Comparison of ENCODE assay signal across 8 cellular contexts in the genomic region with DNA sequence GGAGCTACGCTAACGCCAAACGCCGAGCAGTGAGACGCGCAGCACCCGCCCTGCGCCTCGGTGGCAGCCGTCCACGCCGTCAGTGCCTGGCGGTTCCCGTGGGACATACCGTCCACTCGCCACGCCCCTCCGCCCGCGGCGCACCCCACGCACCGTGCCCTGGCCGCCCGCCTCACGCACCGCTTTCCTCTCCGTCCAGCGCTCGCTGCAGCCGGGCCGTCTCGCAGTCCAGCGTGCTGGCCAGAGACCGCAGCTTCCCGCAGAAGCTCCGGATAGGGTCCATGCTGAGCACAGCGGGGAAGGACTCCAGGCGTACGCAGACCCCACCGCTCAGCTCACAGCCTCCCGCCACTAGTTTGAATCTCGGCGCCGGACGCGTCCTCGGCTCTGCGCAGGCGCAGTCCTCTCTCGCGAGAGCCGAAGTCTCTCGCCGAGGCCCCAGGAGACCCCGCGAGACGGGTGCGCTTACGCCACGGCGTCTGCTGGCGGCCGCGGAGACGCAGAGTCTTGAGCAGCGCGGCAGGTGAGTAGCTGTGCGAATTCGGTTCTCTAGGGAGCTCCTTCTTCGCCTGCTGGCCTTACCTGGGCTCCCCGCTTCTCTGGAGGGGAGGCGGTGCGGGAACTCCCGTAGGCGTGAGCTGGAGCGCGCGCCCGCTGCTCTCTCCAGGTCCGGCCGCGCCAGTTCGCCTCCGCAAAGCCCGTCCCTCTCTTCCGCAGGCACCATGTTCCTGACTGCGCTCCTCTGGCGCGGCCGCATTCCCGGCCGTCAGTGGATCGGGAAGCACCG. TPM values are rescaled to one million over a fixed set of nuclear protein-coding genes. Genes with fewer than 3 reads are reported as not detected.
A peak's percentile ranks its signal among the peaks of the same experiment; 100 is the strongest.
DNase-seq lines count a peak whose midpoint lies in the region; ATAC-seq, FAIRE-seq and TF ChIP-seq lines count a peak whose summit lies in the region.

Gene MRPL57 (plus strand): TSS at position 464 of the 787 bp plus-strand sequence. CDS start 259 bp downstream, at position 723.
Gene SKA3 (minus strand): TSS at position 358 of the 787 bp plus-strand sequence. CDS start 75 bp downstream, at position 283.

- ATAC-seq in GM19025 (IDR thresholded peaks at IDR 0.05; ENCODE audit: low read depth, unreplicated experiment) (peak; percentile 91), HG03342 (IDR thresholded peaks at IDR 0.05; ENCODE audit: unreplicated experiment) (peak; percentile 86)

- H3K9ac ChIP-seq in kidney (ENCODE audit: low read length in 2 of 2), result peak within 1 kb of the TSS; percentile 76 to 92

- DNase-seq in AG20443 (ENCODE audit: low spot score), result peak; percentile 99
- peak; percentile 86 to 97 for DNase-seq in NCI-H446 (lab: John Stamatoyannopoulos, UW)
- DNase-seq in activated CD4-positive, CD25-positive, alpha-beta regulatory T cell treated with anti-CD3 and anti-CD28 coated beads, Interleukin-2, amount 50 U/mL, for 72 hours, result peak; percentile 95
- DNase-seq in cerebellar nuclear complex (lab: John Stamatoyannopoulos, UW), result peak; percentile 2 to 70
- DNase-seq in kidney, result peak; percentile 97
- peak; percentile 94 for DNase-seq in stimulated activated CD4-positive, alpha-beta T cell treated with anti-CD3 and anti-CD28 coated beads, Interleukin-15, amount 100 ng/mL, for 24 hours

- peaks cover 0 to 2% of the 10 kb centered on the region in 2 donors for H3K4me1 ChIP-seq in kidney (ENCODE audit: control insufficient read depth in 1 of 2, insufficient read depth in 1 of 2, low read depth in 1 of 2, low read length in 2 of 2)

- H3K27ac ChIP-seq in kidney (ENCODE audit: low read depth in 2 of 2, low read length in 2 of 2), result peak within 1 kb of the TSS; percentile 94 to 96

- no peak for FAIRE-seq in kidney (lab: Jason Lieb, UNC)

- H3K9me3 ChIP-seq in kidney (ENCODE audit: control insufficient read depth in 1 of 2, low read length in 2 of 2), result no peaks in the 10 kb centered on the region

- peak within 1 kb of the TSS; percentile 72 to 94 for H3K4me3 ChIP-seq in kidney (ENCODE audit: low read length in 2 of 2)

- H3K36me3 ChIP-seq in kidney (ENCODE audit: control insufficient read depth in 1 of 2, insufficient read depth in 2 of 2, low read length in 2 of 2), result no peaks in the 10 kb centered on the region

- peak; percentile 12 for TF ChIP-seq CTCF in kidney (IDR thresholded peaks at IDR 0.05; ENCODE audit: borderline replicate concordance, extremely low read depth, insufficient read depth)

- intact Hi-C loops in kidney (cut with DNase I), result no loop called here

RNA-seq across cellular contexts. Expression of gene MRPL57, which starts in this region (rescaled TPM):
- total RNA-seq in kidney, result 18.3 TPM
- polyA plus RNA-seq in kidney (ENCODE audit: insufficient read depth, low read depth, low replicate concordance), result 47.1 TPM

RNA-seq across cellular contexts. Expression of gene SKA3, which starts in this region (rescaled TPM):
- total RNA-seq in kidney, result 1.9 TPM
- polyA plus RNA-seq in kidney (ENCODE audit: insufficient read depth, low read depth, low replicate concordance), result 0.47 TPM

Comparison
In these comparisons a context has a peak if more than half of its experiments do, and no peak if none do; other contexts are left out.
1. Peak in every context shown above with its lines: DNase-seq, ATAC-seq, H3K4me3 ChIP-seq and H3K27ac ChIP-seq.
2. DNase-seq: peak in every context shown above with its lines; median percentile 99 in AG20443; 97 in kidney; 95 in activated CD4-positive, CD25-positive, alpha-beta regulatory T cell treated with anti-CD3 and anti-CD28 coated beads, Interleukin-2, amount 50 U/mL, for 72 hours; 94 in stimulated activated CD4-positive, alpha-beta T cell treated with anti-CD3 and anti-CD28 coated beads, Interleukin-15, amount 100 ng/mL, for 24 hours; 92 in NCI-H446; 36 in cerebellar nuclear complex.